Comparison of ENCODE assay signal across 19 cellular contexts in the genomic region with DNA sequence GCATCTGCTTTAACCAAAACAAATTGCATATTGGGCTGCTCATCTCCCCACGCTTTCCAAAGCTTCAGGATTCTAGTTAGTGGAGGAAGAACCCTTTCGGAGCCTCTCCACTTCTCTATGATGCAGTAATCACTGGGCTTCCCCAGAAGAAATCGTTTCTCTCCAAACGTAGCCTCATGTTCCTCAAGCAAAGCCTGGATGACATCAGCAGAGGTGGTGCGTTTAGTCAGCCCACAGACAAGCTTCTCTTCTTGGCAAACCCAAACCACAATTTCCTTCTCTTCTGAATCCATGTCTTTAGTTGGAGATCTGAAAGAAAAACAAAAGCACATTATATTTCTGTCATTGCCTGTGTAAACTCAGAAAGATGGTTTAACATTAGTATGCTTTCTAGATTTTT. TPM values are rescaled to one million over a fixed set of nuclear protein-coding genes. Genes with fewer than 3 reads are reported as not detected.
DNase-seq lines count a peak whose midpoint lies in the region; ATAC-seq and TF ChIP-seq lines count a peak whose summit lies in the region.
"Had no signal": no experiment of that assay in that cellular context is flagged by ENCODE, and none has a peak within 500 bp of the region (broad histone marks: within the 10 kb centered on the region; RNA-seq: fewer than 3 reads in every experiment).

No MANE protein-coding gene starts in this region.

- no peaks in the 10 kb centered on the region for H3K9me2 ChIP-seq in Karpas-422 (replicated peaks; ENCODE audit: insufficient read depth, low read length)

- intact Hi-C loops in mucosa of descending colon (cut with DNase I, micrococcal nuclease) = no loop called here

- H3K4me3 Mint-ChIP-seq in T-helper 17 cell = no peak overlapping the region
- H3K4me3 Mint-ChIP-seq: nephron had no signal

- peak; percentile 76 for DNase-seq in Daoy (ENCODE audit: low read depth)
- peak; percentile 64 for DNase-seq in MG63
- DNase-seq in choroid plexus epithelial cell (ENCODE audit: low read depth) = peak; percentile 23
- DNase-seq in mucosa of descending colon = peak in 1 of 3 donors; percentile 2
- DNase-seq in T-helper 17 cell = no peak
- DNase-seq in Karpas-422 = no peak
- DNase-seq in activated CD4-positive, alpha-beta T cell treated with anti-CD3 and anti-CD28 coated beads, Interleukin-2, amount 50 U/mL, for 4 hours = no peak
- DNase-seq in HuH-7.5 (ENCODE audit: low spot score) = no peak
- DNase-seq: activated effector memory CD4-positive, alpha-beta T cell treated with Interleukin-2 at 50 U/mL for 16 hours; body of pancreas; dorsolateral prefrontal cortex; mammary epithelial cell; NCI-H1694; NCI-H510A; PC-9 had no signal

- H3K4me1 ChIP-seq in mucosa of descending colon (ENCODE audit: low read depth) (no peaks in the 10 kb centered on the region), Karpas-422 (ENCODE audit: low read length) (no peaks in the 10 kb centered on the region)
- H3K4me1 ChIP-seq: body of pancreas had no signal

- H3K4me3 ChIP-seq in MG63 = peak overlapping the region; percentile 0; the same call in 1 of the 2 replicates
- H3K4me3 ChIP-seq in choroid plexus epithelial cell (ENCODE audit: low read depth, low read length) = no peak overlapping the region
- no peak overlapping the region for H3K4me3 ChIP-seq in mucosa of descending colon
- H3K4me3 ChIP-seq in Karpas-422 (ENCODE audit: low read length) = no peak overlapping the region
- H3K4me3 ChIP-seq: body of pancreas, dorsolateral prefrontal cortex, PC-9 had no signal

- no peak overlapping the region for H3K4me2 ChIP-seq in Karpas-422 (ENCODE audit: low read depth, low read length, poor library complexity, severe bottlenecking)
- H3K4me2 ChIP-seq: KMS-11, PC-9 had no signal

- H4K20me1 ChIP-seq in Karpas-422 (ENCODE audit: insufficient read depth, low read depth, low read length) = no peaks in the 10 kb centered on the region

- H3K27ac ChIP-seq in Karpas-422 (ENCODE audit: low read length) = no peak overlapping the region
- H3K27ac ChIP-seq: body of pancreas, dorsolateral prefrontal cortex, HL-60, KMS-11, PC-9 had no signal

- ATAC-seq in mucosa of descending colon = peak; percentile 12
- no peak for ATAC-seq in T-helper 17 cell
- ATAC-seq: body of pancreas, SK-N-SH treated with all-trans-retinoic acid at 6 μM for 48 hours had no signal

- H3K36me3 Mint-ChIP-seq in T-helper 17 cell (ENCODE audit: low read depth) = no peaks in the 10 kb centered on the region

- H3K36me3 ChIP-seq in MG63 (no peaks in the 10 kb centered on the region), mucosa of descending colon (ENCODE audit: low read depth) (no peaks in the 10 kb centered on the region), Karpas-422 (ENCODE audit: insufficient read depth, low read length) (no peaks in the 10 kb centered on the region)

- no peak for TF ChIP-seq CTCF in choroid plexus epithelial cell (conservative IDR thresholded peaks at IDR 0.05; ENCODE audit: low read depth, low read length)
- TF ChIP-seq CTCF in mucosa of descending colon (IDR thresholded peaks at IDR 0.05) = no peak

- no peaks in the 10 kb centered on the region for H3K27me3 Mint-ChIP-seq in T-helper 17 cell

- H3K79me2 ChIP-seq in Karpas-422 (ENCODE audit: low read length) = no peaks in the 10 kb centered on the region

- H3K4me1 Mint-ChIP-seq in T-helper 17 cell = no peaks in the 10 kb centered on the region

- no peaks in the 10 kb centered on the region for H3K9me3 ChIP-seq in MG63
- H3K9me3 ChIP-seq in mucosa of descending colon = no peaks in the 10 kb centered on the region
- H3K9me3 ChIP-seq in T-helper 17 cell (ENCODE audit: control insufficient read depth, low read length, poor library complexity, severe bottlenecking) = no peaks in the 10 kb centered on the region
- no peaks in the 10 kb centered on the region for H3K9me3 ChIP-seq in Karpas-422 (ENCODE audit: low read length)
- H3K9me3 ChIP-seq: body of pancreas had no signal

- no peak overlapping the region for H2AFZ ChIP-seq in Karpas-422 (ENCODE audit: low read length)
- H2AFZ ChIP-seq: PC-9 had no signal

- no peak overlapping the region for H3K27ac Mint-ChIP-seq in T-helper 17 cell
- H3K27ac Mint-ChIP-seq: nephron had no signal

- H3K9ac ChIP-seq in Karpas-422 (ENCODE audit: low read length) = no peak overlapping the region
- H3K9ac ChIP-seq: KMS-11 had no signal

- no peaks in the 10 kb centered on the region for H3K27me3 ChIP-seq in MG63
- no peaks in the 10 kb centered on the region for H3K27me3 ChIP-seq in Karpas-422 (ENCODE audit: low read length)
- H3K27me3 ChIP-seq: body of pancreas, dorsolateral prefrontal cortex had no signal

RNA-seq across cellular contexts. Expression of a gene that starts 30.6 kb away (rescaled TPM):
- 0.34 and 0.80 TPM in 2 replicates for total RNA-seq in Daoy (2014; rRNA removed; shearing (Covaris generic))
- 0.25 and 1.2 TPM in 2 replicates for total RNA-seq in MG63 (2014; rRNA removed; shearing (Covaris generic); ENCODE audit: low replicate concordance)
- 1 to 10 TPM in 2 of 3 donors, under 1 TPM in 1; 0.49 to 1.4 (median 1.1) TPM for total RNA-seq in mucosa of descending colon
- total RNA-seq in T-helper 17 cell = not detected
- not detected in 2 replicates for total RNA-seq in Karpas-422 (2014; rRNA removed; shearing (Covaris generic); ENCODE audit: low replicate concordance)

Comparison
In these comparisons a context has a peak if more than half of its experiments do, and no peak if none do; other contexts are left out.
1. DNase-seq: peak in Daoy (single experiment), MG63 (single experiment) and choroid plexus epithelial cell (single experiment); none in T-helper 17 cell (0 of 3), Karpas-422 (single experiment), activated CD4-positive, alpha-beta T cell treated with anti-CD3 and anti-CD28 coated beads, Interleukin-2, amount 50 U/mL, for 4 hours (0 of 2) and HuH-7.5 (single experiment).